Comparison of ENCODE assay signal across 9 cellular contexts in genomic region chr2:236309669-236310029, GRCh38. TPM values are rescaled to one million over a fixed set of nuclear protein-coding genes. Genes with fewer than 3 reads are reported as not detected.
DNase-seq lines count a peak whose midpoint lies in the region; ATAC-seq, FAIRE-seq and TF ChIP-seq lines count a peak whose summit lies in the region.
"Had no signal": no experiment of that assay in that cellular context is flagged by ENCODE, and none has a peak within 500 bp of the region (broad histone marks: within the 10 kb centered on the region; RNA-seq: fewer than 3 reads in every experiment).

No MANE protein-coding gene starts in this region.

- TF ChIP-seq POLR2A in HepG2 (IDR thresholded peaks at IDR 0.05; ENCODE audit: insufficient read depth in 1 of 2, low read depth in 2 of 2, low read length in 2 of 2): no peak

- H3K27me3 Mint-ChIP-seq in Calu3 (ENCODE audit: unreplicated experiment): peaks cover 30% of the 10 kb centered on the region

- H3K9me3 Mint-ChIP-seq in Calu3 (ENCODE audit: low read depth, unreplicated experiment): no peaks in the 10 kb centered on the region

- WGBS in HepG2 (ENCODE audit: low lambda C conversion rate): 18% methylated on average over 9 of the region's 9 CpGs

- no peaks in the 10 kb centered on the region for H4K20me1 ChIP-seq in HepG2 (ENCODE audit: insufficient read depth, low read length)

- no peaks in the 10 kb centered on the region for H3K9me3 ChIP-seq in HAP-1
- peaks cover 8% of the 10 kb centered on the region for H3K9me3 ChIP-seq in WERI-Rb-1 (ENCODE audit: severe bottlenecking)
- no peaks in the 10 kb centered on the region for H3K9me3 ChIP-seq in HepG2 (ENCODE audit: low read length)

- H3K79me2 ChIP-seq in HepG2 (ENCODE audit: insufficient read depth, low read length): no peaks in the 10 kb centered on the region

- no peak overlapping the region for H3K27ac Mint-ChIP-seq in Calu3 (ENCODE audit: unreplicated experiment)
- H3K27ac Mint-ChIP-seq: activated naive CD4-positive, alpha-beta T cell treated with anti-CD3 and anti-CD28 coated beads, Interleukin-2, amount 50 U/mL, for 72 hours had no signal

- CTCF ChIA-PET in Calu3 (lab: Charles Lee): no interaction called here
- CTCF ChIA-PET in HepG2 (lab: Yijun Ruan, JAX; ENCODE audit: low intra/inter-chr PET ratio, low total read pairs): interaction anchor here (1.6 kb wide), 1 partner anchor 751 kb away, joined by 5 read pairs; no protein-coding TSS in a partner anchor

- in situ Hi-C loops in HAP-1 (cut with MboI; ENCODE audit: low sequenced_read_pairs): no loop called here
- in situ Hi-C loops in HepG2 (cut with HindIII; ENCODE audit: extremely low pct_ligation_motif_present, low pct_unique_long_range_greater_than_20kb): no loop called here

- BruUV-seq in Calu3 (replicated peaks; lab: Mats Ljungman, UMichigan) (no TSS peak), HepG2 (replicated peaks; lab: Mats Ljungman, UMichigan) (no TSS peak)

- peak; percentile 68 for TF ChIP-seq RAD21 in HepG2 (CRISPR knock-in tag; IDR thresholded peaks at IDR 0.05)

- no peak overlapping the region for H2AFZ ChIP-seq in HepG2 (ENCODE audit: low read length)

- peak; percentile 41 for DNase-seq in Calu3
- peak; percentile 11 to 49 for DNase-seq in HAP-1 (ENCODE audit: low spot score in 2 of 2)
- peak; percentile 42 for DNase-seq in WERI-Rb-1
- peak; percentile 31 for DNase-seq in HepG2 (ENCODE audit: low spot score)
- no peak for DNase-seq in effector CD8-positive, alpha-beta T cell (lab: John Stamatoyannopoulos, UW)

- ATAC-seq in HepG2 (peak; percentile 89), HG02763 (IDR thresholded peaks at IDR 0.05; ENCODE audit: unreplicated experiment) (no peak), HG02610 (IDR thresholded peaks at IDR 0.05; ENCODE audit: unreplicated experiment) (no peak), HG03342 (IDR thresholded peaks at IDR 0.05; ENCODE audit: unreplicated experiment) (no peak)
- ATAC-seq: activated naive CD4-positive, alpha-beta T cell treated with anti-CD3 and anti-CD28 coated beads, Interleukin-2, amount 50 U/mL, for 72 hours had no signal

- H3K4me1 Mint-ChIP-seq in Calu3 (ENCODE audit: low read depth, unreplicated experiment): no peaks in the 10 kb centered on the region

- no peak overlapping the region for H3K4me2 ChIP-seq in HepG2 (ENCODE audit: low read depth, low read length)

- intact Hi-C loops in Calu3 (cut with micrococcal nuclease; ENCODE audit: unreplicated experiment): no loop called here
- intact Hi-C loops in HepG2 (cut with micrococcal nuclease; ENCODE audit: unreplicated experiment): no loop called here

- H3K27me3 ChIP-seq in HAP-1 (ENCODE audit: low read depth) (no peaks in the 10 kb centered on the region), WERI-Rb-1 (ENCODE audit: insufficient read depth, low read depth, severe bottlenecking) (peaks cover 53% of the 10 kb centered on the region), HepG2 (ENCODE audit: control insufficient read depth in 1 of 2, insufficient read depth in 2 of 2, low read length in 2 of 2) (peaks cover 1 to 30% of the 10 kb centered on the region in 2 experiments; a peak in 4 of 5 replicates)

- H3K4me1 ChIP-seq in HAP-1: no peaks in the 10 kb centered on the region
- H3K4me1 ChIP-seq in HepG2 (ENCODE audit: insufficient read depth, low read length): no peaks in the 10 kb centered on the region

- peak; percentile 47 for TF ChIP-seq CTCF in Calu3 (IDR thresholded peaks at IDR 0.05; ENCODE audit: unreplicated experiment)
- TF ChIP-seq CTCF in WERI-Rb-1 (IDR thresholded peaks at IDR 0.05; ENCODE audit: low read depth, low read length): peak; percentile 83
- TF ChIP-seq CTCF in HepG2 (CRISPR knock-in tag; IDR thresholded peaks at IDR 0.05): peak; percentile 83

- H3K27ac ChIP-seq in WERI-Rb-1 (no peak overlapping the region), HepG2 (ENCODE audit: extremely low read length, insufficient read depth, low read length) (no peak overlapping the region)

- H3K4me3 ChIP-seq in HAP-1 (no peak overlapping the region), WERI-Rb-1 (ENCODE audit: low read depth, low read length) (no peak overlapping the region), HepG2 (replicated peaks in 1 of 3; ENCODE audit: insufficient read depth in 1 of 3, low read depth in 2 of 3, low read length in 3 of 3) (no peak overlapping the region)

- H3K36me3 Mint-ChIP-seq in Calu3 (ENCODE audit: insufficient read depth, unreplicated experiment): no peaks in the 10 kb centered on the region

- H3K36me3 ChIP-seq in HAP-1 (replicated peaks) (no peaks in the 10 kb centered on the region), WERI-Rb-1 (no peaks in the 10 kb centered on the region), HepG2 (replicated peaks in 1 of 2; ENCODE audit: control insufficient read depth in 1 of 2, insufficient read depth in 2 of 2, low read length in 2 of 2) (no peaks in the 10 kb centered on the region)

- FAIRE-seq in HepG2 (lab: Jason Lieb, UNC): peak; percentile 88

- TF ChIP-seq EP300 in HepG2 (IDR thresholded peaks at IDR 0.05; ENCODE audit: low read depth in 2 of 2, low read length in 2 of 2): no peak
- TF ChIP-seq EP300 in HepG2 (CRISPR knock-in tag; IDR thresholded peaks at IDR 0.05; ENCODE audit: borderline replicate concordance): no peak

- H3K9ac ChIP-seq in HepG2 (ENCODE audit: insufficient read depth, low read depth, low read length): no peak overlapping the region

- no peak overlapping the region for H3K4me3 Mint-ChIP-seq in Calu3 (ENCODE audit: low read depth, unreplicated experiment)

- POLR2A ChIA-PET in HepG2 (lab: Yijun Ruan, JAX): no interaction called here

TF ChIP-seq in HepG2, 621 proteins besides CTCF, POLR2A, EP300 and RAD21:
- peak; percentile 32; the same call in 1 of the 2 replicates for TF ChIP-seq SMC3 (IDR thresholded peaks at IDR 0.05; ENCODE audit: low read length)
- no peak for TF ChIP-seq GATA4 (IDR thresholded peaks at IDR 0.05; ENCODE audit: borderline replicate concordance, low read depth)
- peak; percentile 86 for TF ChIP-seq ZNF263 (CRISPR knock-in tag; IDR thresholded peaks at IDR 0.05)
- peak; percentile 80 for TF ChIP-seq STAG1 (CRISPR knock-in tag; IDR thresholded peaks at IDR 0.05)
- TF ChIP-seq ESRRA (CRISPR knock-in tag; IDR thresholded peaks at IDR 0.05; ENCODE audit: low read depth): no peak
- TF ChIP-seq ZNF547 (CRISPR knock-in tag; IDR thresholded peaks at IDR 0.05): no peak

RNA-seq across cellular contexts. Expression of gene ASB18, which starts 45.4 kb away (rescaled TPM):
- total RNA-seq in Calu3 (2022): not detected in 2 replicates
- not detected in 2 replicates for total RNA-seq in HepG2 (2016; rRNA removed; fragmentation: Illumina TruSeq; extraction: Trizol)
- not detected in 2 replicates for total RNA-seq in HepG2 (2016; cell fraction: cytosol; rRNA removed; fragmentation: Illumina TruSeq; extraction: Trizol; ENCODE audit: low read depth)
- not detected in 2 replicates for total RNA-seq in HepG2 (2016; cell fraction: insoluble cytoplasmic fraction; rRNA removed; fragmentation: Illumina TruSeq; extraction: Trizol)
- total RNA-seq in HepG2 (2016; cell fraction: membrane; rRNA removed; fragmentation: Illumina TruSeq; extraction: Trizol): not detected in 2 replicates
- total RNA-seq in HepG2 (2016; cell fraction: nucleus; rRNA removed; fragmentation: Illumina TruSeq; extraction: Trizol): not detected in 2 replicates
- not detected in 2 replicates for polyA plus RNA-seq in HepG2 (2011; rRNA removed)
- polyA plus RNA-seq in HepG2 (2011; cell fraction: cytosol; rRNA removed): not detected in 2 replicates
- polyA plus RNA-seq in HepG2 (2011; cell fraction: nucleus; rRNA removed): not detected in 2 replicates
- not detected in 2 replicates for polyA plus RNA-seq in HepG2 (2012)
- polyA plus RNA-seq in HepG2 (2016; cell fraction: cytosol; fragmentation: Illumina TruSeq; extraction: Trizol; ENCODE audit: low read depth): not detected in 2 replicates
- not detected in 2 replicates for polyA plus RNA-seq in HepG2 (2016; cell fraction: insoluble cytoplasmic fraction; fragmentation: Illumina TruSeq; extraction: Trizol; ENCODE audit: low read depth)
- polyA plus RNA-seq in HepG2 (2016; cell fraction: membrane; fragmentation: Illumina TruSeq; extraction: Trizol; ENCODE audit: low read depth): not detected in 2 replicates
- not detected in 2 replicates for polyA plus RNA-seq in HepG2 (2016; cell fraction: nucleus; fragmentation: Illumina TruSeq; extraction: Trizol; ENCODE audit: insufficient read depth, low read depth)
- polyA minus RNA-seq in HepG2 (2011; rRNA and poly(A)+ RNA removed; ENCODE audit: low replicate concordance): not detected in 2 replicates
- not detected in 2 replicates for polyA minus RNA-seq in HepG2 (2011; cell fraction: cytosol; rRNA and poly(A)+ RNA removed)
- not detected in 2 replicates for polyA minus RNA-seq in HepG2 (2011; cell fraction: nucleus; rRNA and poly(A)+ RNA removed)
- total RNA-seq: activated naive CD4-positive, alpha-beta T cell treated with anti-CD3 and anti-CD28 coated beads, Interleukin-2, amount 50 U/mL, for 72 hours had no signal
